Comparison of ENCODE assay signal across 11 cellular contexts in the genomic region with DNA sequence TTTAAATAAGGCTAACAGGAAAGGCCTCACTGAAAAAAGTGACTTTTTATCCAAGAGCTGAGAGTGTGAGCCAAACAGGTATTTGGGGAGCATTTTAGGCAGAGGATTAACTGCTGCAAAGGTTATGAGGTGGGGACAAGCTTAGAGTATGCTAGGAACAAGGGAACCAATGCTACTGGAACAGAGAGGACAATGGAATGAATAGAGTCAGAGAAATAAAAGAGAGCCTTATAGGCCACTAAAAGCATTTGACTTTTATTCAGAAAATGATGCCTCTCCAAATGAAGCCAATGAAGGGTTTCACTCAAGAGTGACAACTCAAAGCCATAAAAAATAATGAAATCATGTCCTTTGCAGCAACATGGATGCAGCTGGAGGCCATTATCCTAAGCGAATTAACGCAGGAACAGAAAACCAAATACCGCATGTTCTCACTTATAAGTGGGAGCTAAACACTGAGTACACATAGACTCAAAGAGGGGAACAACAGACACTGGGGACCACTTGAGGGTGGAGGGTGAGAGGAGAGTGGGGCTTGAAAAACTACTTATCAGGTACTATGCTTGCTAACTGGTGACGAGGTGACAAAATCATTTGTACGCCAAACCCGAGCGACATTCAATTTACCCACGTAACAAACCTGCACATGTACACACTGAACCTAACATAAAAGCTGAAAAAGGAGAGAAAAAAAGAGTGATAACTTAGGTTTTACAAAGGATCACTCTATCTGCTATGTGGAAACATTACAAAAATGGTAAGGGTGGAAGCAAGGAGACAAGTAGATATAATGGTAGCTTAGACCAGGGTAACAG. TPM values are rescaled to one million over a fixed set of nuclear protein-coding genes. Genes with fewer than 3 reads are reported as not detected.
A peak's percentile ranks its signal among the peaks of the same experiment; 100 is the strongest.
DNase-seq lines count a peak whose midpoint lies in the region; ATAC-seq and TF ChIP-seq lines count a peak whose summit lies in the region.
"Had no signal": no experiment of that assay in that cellular context is flagged by ENCODE, and none has a peak within 500 bp of the region (broad histone marks: within the 10 kb centered on the region; RNA-seq: fewer than 3 reads in every experiment).

No MANE protein-coding gene starts in this region.

- H3K4me1 Mint-ChIP-seq in CD4-positive, alpha-beta memory T cell, result peaks cover 54 to 92% (median 73%) of the 10 kb centered on the region in 4 donors
- peaks cover 80% of the 10 kb centered on the region for H3K4me1 Mint-ChIP-seq in activated CD8-positive, alpha-beta T cell treated with anti-CD3 and anti-CD28 coated beads for 36 hours (ENCODE audit: low read depth)
- peaks cover 70 to 79% of the 10 kb centered on the region in 2 donors for H3K4me1 Mint-ChIP-seq in natural killer cell

- intact Hi-C loops in CD4-positive, alpha-beta memory T cell (cut with micrococcal nuclease), result loop anchor here (1.0 to 5.0 kb wide), 3 partner anchors 7 to 35 kb away; no protein-coding TSS in a partner anchor
- intact Hi-C loops in activated CD8-positive, alpha-beta T cell treated with anti-CD3 and anti-CD28 coated beads for 36 hours (cut with micrococcal nuclease), result loop anchor here (5.0 kb wide), 1 partner anchor 35 kb away; no protein-coding TSS in a partner anchor
- intact Hi-C loops in natural killer cell (cut with micrococcal nuclease), result loop anchor here (5.0 kb wide), 1 partner anchor 35 kb away; no protein-coding TSS in a partner anchor

- H3K27me3 ChIP-seq in CD4-positive, alpha-beta memory T cell (ENCODE audit: insufficient read depth, low read length), result no peaks in the 10 kb centered on the region

- no peak for TF ChIP-seq CTCF in activated CD8-positive, alpha-beta T cell treated with anti-CD3 and anti-CD28 coated beads for 36 hours (IDR thresholded peaks at IDR 0.05)
- no peak for TF ChIP-seq CTCF in natural killer cell (IDR thresholded peaks at IDR 0.05)

- no peaks in the 10 kb centered on the region for H3K27me3 Mint-ChIP-seq in CD4-positive, alpha-beta memory T cell
- H3K27me3 Mint-ChIP-seq in activated CD8-positive, alpha-beta T cell treated with anti-CD3 and anti-CD28 coated beads for 36 hours, result no peaks in the 10 kb centered on the region
- H3K27me3 Mint-ChIP-seq in natural killer cell (ENCODE audit: low read depth in 2 of 2), result no peaks in the 10 kb centered on the region

- POLR2A ChIA-PET in CD4-positive, alpha-beta memory T cell (lab: Charles Lee; ENCODE audit: partially characterized antibody), result interaction anchor here (0.8 to 8.0 kb wide), 13 partner anchors 12 to 111 kb away, joined by 3 to 190 read pairs (median 5); partner anchors contain the start of genes KHDRBS1, PTP4A2 and SPOCD1
- POLR2A ChIA-PET in activated CD8-positive, alpha-beta T cell treated with anti-CD3 and anti-CD28 coated beads for 36 hours (lab: Charles Lee), result interaction anchor here (1.1 to 3.6 kb wide), 7 partner anchors 8 to 129 kb away, joined by 3 to 23 read pairs (median 6); partner anchors contain the start of gene PTP4A2

- H3K4me3 Mint-ChIP-seq in CD4-positive, alpha-beta memory T cell, result peak overlapping the region; percentile 60 to 89 (median 78)
- H3K4me3 Mint-ChIP-seq in activated CD8-positive, alpha-beta T cell treated with anti-CD3 and anti-CD28 coated beads for 36 hours, result peak overlapping the region; percentile 61
- peak overlapping the region; percentile 41 for H3K4me3 Mint-ChIP-seq in natural killer cell

- H3K36me3 ChIP-seq in CD4-positive, alpha-beta memory T cell (ENCODE audit: insufficient read depth, low read length), result no peaks in the 10 kb centered on the region

- peak overlapping the region in 1 of 2 donors; percentile 32 for H3K4me3 ChIP-seq in CD4-positive, alpha-beta memory T cell (ENCODE audit: low read length in 2 of 2)
- H3K4me3 ChIP-seq in Jurkat, Clone E6-1 (ENCODE audit: low read length), result peak overlapping the region; percentile 38

- ATAC-seq in activated CD8-positive, alpha-beta T cell treated with anti-CD3 and anti-CD28 coated beads for 36 hours, result no peak
- ATAC-seq in natural killer cell, result peak; percentile 43 to 64 (median 48)
- no peak for ATAC-seq in activated CD4-positive, CD25-positive, alpha-beta regulatory T cell treated with anti-CD3 and anti-CD28 coated beads, Interleukin-2, amount 50 U/mL, for 24 hours
- ATAC-seq: HCT116 had no signal

- no peak for DNase-seq in CD4-positive, alpha-beta memory T cell
- no peak for DNase-seq in Jurkat, Clone E6-1 (ENCODE audit: low read depth, low spot score)
- DNase-seq in activated CD8-positive, alpha-beta T cell treated with anti-CD3 and anti-CD28 coated beads for 36 hours, result peak; percentile 32
- DNase-seq in natural killer cell (no peak), NK-92 (lab: John Stamatoyannopoulos, UW; ENCODE audit: unreplicated experiment) (no peak), SIG-M5 (lab: John Stamatoyannopoulos, UW) (no peak)
- DNase-seq in stimulated activated CD4-positive, alpha-beta T cell treated with anti-CD3 and anti-CD28 coated beads, Interleukin-4, amount 100 ng/mL, for 4 hours, result no peak
- DNase-seq: mesenchymal stem cell, MV-4-11 had no signal

- H3K9me3 Mint-ChIP-seq in CD4-positive, alpha-beta memory T cell, result no peaks in the 10 kb centered on the region
- no peaks in the 10 kb centered on the region for H3K9me3 Mint-ChIP-seq in activated CD8-positive, alpha-beta T cell treated with anti-CD3 and anti-CD28 coated beads for 36 hours
- no peaks in the 10 kb centered on the region for H3K9me3 Mint-ChIP-seq in natural killer cell

- H3K4me1 ChIP-seq in CD4-positive, alpha-beta memory T cell (ENCODE audit: insufficient read depth, low read length), result peaks cover 95% of the 10 kb centered on the region

- H3K36me3 Mint-ChIP-seq in CD4-positive, alpha-beta memory T cell, result peaks cover 0 to 11% of the 10 kb centered on the region in 2 donors
- H3K36me3 Mint-ChIP-seq in activated CD8-positive, alpha-beta T cell treated with anti-CD3 and anti-CD28 coated beads for 36 hours (ENCODE audit: low read depth), result peaks cover 39% of the 10 kb centered on the region
- no peaks in the 10 kb centered on the region for H3K36me3 Mint-ChIP-seq in natural killer cell

- peak overlapping the region; percentile 39 for H3K27ac ChIP-seq in CD4-positive, alpha-beta memory T cell (ENCODE audit: low read depth, low read length)

- H3K27ac Mint-ChIP-seq in CD4-positive, alpha-beta memory T cell, result peak overlapping the region; percentile 50 to 89 (median 79)
- H3K27ac Mint-ChIP-seq in activated CD8-positive, alpha-beta T cell treated with anti-CD3 and anti-CD28 coated beads for 36 hours, result peak overlapping the region; percentile 89
- H3K27ac Mint-ChIP-seq in natural killer cell, result peak overlapping the region; percentile 86 to 99

- no peaks in the 10 kb centered on the region for H3K9me3 ChIP-seq in CD4-positive, alpha-beta memory T cell (ENCODE audit: control insufficient read depth in 1 of 2, low read length in 2 of 2)

- CTCF ChIA-PET in CD4-positive, alpha-beta memory T cell (lab: Charles Lee; ENCODE audit: partially characterized antibody), result interaction anchor here (1.0 to 2.2 kb wide), 7 partner anchors 12 to 109 kb away, joined by 3 to 16 read pairs (median 5); partner anchors contain the start of gene PTP4A2
- CTCF ChIA-PET in activated CD8-positive, alpha-beta T cell treated with anti-CD3 and anti-CD28 coated beads for 36 hours (lab: Charles Lee), result interaction anchor here (0.6 to 2.2 kb wide), 10 partner anchors 11 to 137 kb away, joined by 3 to 14 read pairs (median 3); partner anchors contain the start of genes PTP4A2 and SPOCD1

RNA-seq across cellular contexts. Expression of gene PTP4A2, which starts 11.1 kb away (rescaled TPM):
- total RNA-seq in CD4-positive, alpha-beta memory T cell, result 100 to 1,000 TPM; 254 to 276 TPM
- 100 to 1,000 TPM; 401 to 529 TPM for polyA plus RNA-seq in CD4-positive, alpha-beta memory T cell
- 551 TPM for polyA plus RNA-seq in Jurkat, Clone E6-1 (2012; ENCODE audit: insufficient read depth, insufficient read length)
- total RNA-seq in activated CD8-positive, alpha-beta T cell treated with anti-CD3 and anti-CD28 coated beads for 36 hours, result 100 to 1,000 TPM; 273 to 296 TPM
- total RNA-seq in natural killer cell, result 100 to 1,000 TPM; 435 to 527 (median 443) TPM

Comparison
In these comparisons a context has a peak if more than half of its experiments do, and no peak if none do; other contexts are left out.
1. ATAC-seq: peak in natural killer cell (3 of 3); none in activated CD8-positive, alpha-beta T cell treated with anti-CD3 and anti-CD28 coated beads for 36 hours (single experiment) and activated CD4-positive, CD25-positive, alpha-beta regulatory T cell treated with anti-CD3 and anti-CD28 coated beads, Interleukin-2, amount 50 U/mL, for 24 hours (0 of 2).
2. Peak in every context shown above with its lines, with median percentiles within 50 percentile points of each other: H3K27ac Mint-ChIP-seq and H3K4me3 Mint-ChIP-seq.